Comparison of ENCODE assay signal across 12 cellular contexts in the genomic region with DNA sequence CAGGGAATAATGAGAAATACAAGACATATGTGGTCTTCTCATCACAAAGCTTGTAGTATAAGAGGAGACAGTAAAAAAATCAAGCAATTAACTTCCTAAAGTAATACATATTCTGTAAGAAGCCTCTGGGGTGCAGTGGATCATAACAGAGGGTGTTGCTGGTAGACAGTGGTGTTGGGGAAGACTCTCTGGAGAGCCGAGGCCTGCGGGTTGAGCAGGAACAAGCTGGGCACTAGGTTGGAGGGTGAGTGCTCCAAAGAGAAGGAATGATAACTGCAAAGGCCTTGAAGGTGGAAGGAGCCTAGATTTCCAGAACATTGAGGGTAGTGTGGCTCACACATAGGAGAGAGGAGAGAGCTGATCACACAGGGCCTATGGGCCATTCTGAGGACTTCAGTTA. TPM values are rescaled to one million over a fixed set of nuclear protein-coding genes. Genes with fewer than 3 reads are reported as not detected.
A peak's percentile ranks its signal among the peaks of the same experiment; 100 is the strongest.
DNase-seq lines count a peak whose midpoint lies in the region; ATAC-seq and TF ChIP-seq lines count a peak whose summit lies in the region.
"Had no signal": no experiment of that assay in that cellular context is flagged by ENCODE, and none has a peak within 500 bp of the region (broad histone marks: within the 10 kb centered on the region; RNA-seq: fewer than 3 reads in every experiment).

No MANE protein-coding gene starts in this region.

- peak; percentile 20 to 48 for ATAC-seq in natural killer cell treated with Interleukin-12 subunit alpha and Interleukin-12 subunit beta and Interleukin-15 and Interleukin-18, amount 100 ng/mL, for 72 hours
- ATAC-seq in GM18511 (IDR thresholded peaks at IDR 0.05; ENCODE audit: unreplicated experiment): no peak
- no peak for ATAC-seq in GM21423 (IDR thresholded peaks at IDR 0.05; ENCODE audit: unreplicated experiment)

- peaks cover 13% of the 10 kb centered on the region for H3K9me3 Mint-ChIP-seq in natural killer cell treated with Interleukin-12 subunit alpha and Interleukin-12 subunit beta and Interleukin-15 and Interleukin-18, amount 100 ng/mL, for 72 hours

- H3K27me3 ChIP-seq in dorsolateral prefrontal cortex (peaks cover 0 to 12% (median 0%) of the 10 kb centered on the region in 45 donors), uterus (no peaks in the 10 kb centered on the region), smooth muscle cell (ENCODE audit: low read depth) (no peaks in the 10 kb centered on the region)

- TF ChIP-seq POLR2A in uterus (IDR thresholded peaks at IDR 0.05): no peak

- no peak overlapping the region for H3K9ac ChIP-seq in smooth muscle cell (ENCODE audit: low read depth)

- H3K36me3 ChIP-seq in uterus (no peaks in the 10 kb centered on the region), smooth muscle cell (ENCODE audit: low read depth) (no peaks in the 10 kb centered on the region)

- no peaks in the 10 kb centered on the region for H3K27me3 Mint-ChIP-seq in natural killer cell treated with Interleukin-12 subunit alpha and Interleukin-12 subunit beta and Interleukin-15 and Interleukin-18, amount 100 ng/mL, for 72 hours

- 58% methylated on average over 2 of the region's 2 CpGs for WGBS in smooth muscle cell (ENCODE audit: low lambda C conversion rate)

- no peak overlapping the region for H3K4me2 ChIP-seq in smooth muscle cell

- H3K9me3 ChIP-seq in uterus: no peaks in the 10 kb centered on the region
- no peaks in the 10 kb centered on the region for H3K9me3 ChIP-seq in smooth muscle cell (replicated peaks; ENCODE audit: low read depth)

- H3K4me1 Mint-ChIP-seq in natural killer cell treated with Interleukin-12 subunit alpha and Interleukin-12 subunit beta and Interleukin-15 and Interleukin-18, amount 100 ng/mL, for 72 hours (ENCODE audit: low read depth in 2 of 2): peaks cover 56 to 57% of the 10 kb centered on the region in 2 donors

- H3K4me3 ChIP-seq in dorsolateral prefrontal cortex (peak overlapping the region in 55 of 59 donors; percentile 2 to 65 (median 45)), uterus (peak overlapping the region in 1 of 2 donors; percentile 23), smooth muscle cell (no peak overlapping the region)

- H3F3A ChIP-seq in smooth muscle cell (ENCODE audit: low read depth): no peaks in the 10 kb centered on the region

- peak overlapping the region; percentile 93 for H3K4me3 Mint-ChIP-seq in natural killer cell treated with Interleukin-12 subunit alpha and Interleukin-12 subunit beta and Interleukin-15 and Interleukin-18, amount 100 ng/mL, for 72 hours

- H3K79me2 ChIP-seq in smooth muscle cell (ENCODE audit: low read depth): no peaks in the 10 kb centered on the region

- intact Hi-C loops in dorsolateral prefrontal cortex (cut with DNase I): no loop called here
- intact Hi-C loops in uterus (cut with DNase I; ENCODE audit: low total_unique reads): no loop called here

- DNase-seq in stimulated activated CD4-positive, alpha-beta T cell treated with anti-CD3 and anti-CD28 coated beads, Interleukin-15, amount 100 ng/mL, for 24 hours: peak; percentile 38
- DNase-seq in stimulated activated CD4-positive, alpha-beta T cell treated with anti-CD3 and anti-CD28 coated beads, Interleukin-12 subunit alpha, Interleukin-12 subunit beta, amount 100 ng/mL, for 4 hours: no peak
- DNase-seq in dorsolateral prefrontal cortex (no peak), uterus (no peak), smooth muscle cell (lab: John Stamatoyannopoulos, UW; ENCODE audit: unreplicated experiment) (no peak)
- DNase-seq in natural killer cell treated with Interleukin-12 subunit alpha and Interleukin-12 subunit beta and Interleukin-15 and Interleukin-18, amount 100 ng/mL, for 72 hours (ENCODE audit: low spot score): no peak
- DNase-seq: amygdala, NCI-H2107 had no signal

- H3K27ac Mint-ChIP-seq in natural killer cell treated with Interleukin-12 subunit alpha and Interleukin-12 subunit beta and Interleukin-15 and Interleukin-18, amount 100 ng/mL, for 72 hours: peak overlapping the region; percentile 96 to 99

- TF ChIP-seq CTCF in dorsolateral prefrontal cortex (IDR thresholded peaks at IDR 0.05 in 54 of 56, conservative IDR thresholded peaks at IDR 0.05 in 2 of 56; ENCODE audit: low read depth in 1 of 56, partially characterized antibody in 56 of 56) (no peak), uterus (IDR thresholded peaks at IDR 0.05) (no peak), smooth muscle cell (IDR thresholded peaks at IDR 0.05; ENCODE audit: borderline replicate concordance, insufficient read depth, poor library complexity, severe bottlenecking) (no peak)

- no peak overlapping the region for H2AFZ ChIP-seq in smooth muscle cell (ENCODE audit: low read depth)

- no peaks in the 10 kb centered on the region for H4K20me1 ChIP-seq in smooth muscle cell (ENCODE audit: low read depth)

- H3K4me1 ChIP-seq in uterus (no peaks in the 10 kb centered on the region), smooth muscle cell (ENCODE audit: low read depth) (no peaks in the 10 kb centered on the region)

- H3K27ac ChIP-seq in dorsolateral prefrontal cortex (peak overlapping the region in 48 of 59 donors; percentile 17 to 84 (median 64)), uterus (peak overlapping the region; percentile 55 to 62), smooth muscle cell (ENCODE audit: low read depth) (no peak overlapping the region)
- H3K27ac ChIP-seq: VCaP had no signal

- H3K36me3 Mint-ChIP-seq in natural killer cell treated with Interleukin-12 subunit alpha and Interleukin-12 subunit beta and Interleukin-15 and Interleukin-18, amount 100 ng/mL, for 72 hours: peaks cover 74% of the 10 kb centered on the region

RNA-seq across cellular contexts. Expression of a gene that starts 1.5 kb away (rescaled TPM):
- total RNA-seq in dorsolateral prefrontal cortex (10 to 100 TPM in 113 of 120 experiments, 1 to 10 TPM in 7; 7.2 to 40.3 (median 15.1) TPM), uterus (100 to 1,000 TPM in 1 of 4 donors, 10 to 100 TPM in 3; 39.0 to 116 (median 75.7) TPM), smooth muscle cell (not detected in 2 replicates)
- 100 to 1,000 TPM in 1 of 2 donors, 10 to 100 TPM in 1; 83.6 to 245 TPM for total RNA-seq in natural killer cell treated with Interleukin-12 subunit alpha and Interleukin-12 subunit beta and Interleukin-15 and Interleukin-18, amount 100 ng/mL, for 72 hours
- not detected in 2 replicates for polyA plus RNA-seq in smooth muscle cell

RNA-seq across cellular contexts. Expression of a gene that starts 54.0 kb away (rescaled TPM):
- 10 to 100 TPM in 23 of 120 experiments, 1 to 10 TPM in 97; 3.1 to 21.0 (median 7.4) TPM for total RNA-seq in dorsolateral prefrontal cortex
- total RNA-seq in natural killer cell treated with Interleukin-12 subunit alpha and Interleukin-12 subunit beta and Interleukin-15 and Interleukin-18, amount 100 ng/mL, for 72 hours: 10 to 100 TPM; 50.5 to 60.4 TPM
- total RNA-seq in uterus: 10 to 100 TPM; 14.6 to 70.8 (median 28.8) TPM
- not detected in 2 replicates for total RNA-seq in smooth muscle cell
- polyA plus RNA-seq in smooth muscle cell: not detected in 2 replicates
- total RNA-seq: H4 had no signal

Comparison
In these comparisons a context has a peak if more than half of its experiments do, and no peak if none do; other contexts are left out.
1. ATAC-seq: peak in natural killer cell treated with Interleukin-12 subunit alpha and Interleukin-12 subunit beta and Interleukin-15 and Interleukin-18, amount 100 ng/mL, for 72 hours (2 of 2); none in GM18511 (single experiment) and GM21423 (single experiment).